In genomic region chr19:15373644-15374043, GRCh38 we compare ENCODE assay signal across 21 cellular contexts. TPM values are rescaled to one million over a fixed set of nuclear protein-coding genes. Genes with fewer than 3 reads are reported as not detected.
DNase-seq lines count a peak whose midpoint lies in the region; ATAC-seq, FAIRE-seq and TF ChIP-seq lines count a peak whose summit lies in the region.
"Had no signal": no experiment of that assay in that cellular context is flagged by ENCODE, and none has a peak within 500 bp of the region (broad histone marks: within the 10 kb centered on the region; RNA-seq: fewer than 3 reads in every experiment).

No MANE protein-coding gene starts in this region.

- CTCF ChIA-PET in K562 (lab: Yijun Ruan, JAX; ENCODE audit: low intra/inter-chr PET ratio): no interaction called here

- TF ChIP-seq POLR2A in K562 (conservative IDR thresholded peaks at IDR 0.05): no peak

- in situ Hi-C loops in K562 (cut with MboI): no loop called here

- no TSS peak for BruUV-seq in K562 (replicated peaks; lab: Mats Ljungman, UMichigan)

- no peak overlapping the region for H4K91ac ChIP-seq in neuronal stem cell (ENCODE audit: low read depth, low read length, poor library complexity)

- H3K9me3 ChIP-seq in K562 (replicated peaks; ENCODE audit: control insufficient read depth, insufficient read depth, low read depth, low read length): no peaks in the 10 kb centered on the region
- H3K9me3 ChIP-seq in neuronal stem cell (replicated peaks in 1 of 2; ENCODE audit: control insufficient read depth in 2 of 2, insufficient read depth in 1 of 2, low read depth in 1 of 2, low read length in 2 of 2): no peaks in the 10 kb centered on the region
- H3K9me3 ChIP-seq: BLaER1 had no signal

- no peak overlapping the region for H4K8ac ChIP-seq in neuronal stem cell (ENCODE audit: low read depth, low read length)

- DNase-seq in Right ventricle myocardium superior (peak; percentile 39), cardiac septum (ENCODE audit: low spot score) (no peak), K562 (ENCODE audit: extremely low read depth in 1 of 4, low spot score in 3 of 4) (peak in 1 of 4 experiments; percentile 23), neuronal stem cell (ENCODE audit: low spot score) (no peak), NCI-H510A (lab: John Stamatoyannopoulos, UW) (no peak)
- DNase-seq in stimulated activated naive B cell treated with anti-CD40 and anti-IgM and Interleukin-4, amounts not matched to agents 10 μg/mL and 1 μg/mL and 100 μg/mL, for 72 hours: no peak
- DNase-seq: CD8-positive, alpha-beta T cell; DMS79; NCI-H1417; NCI-H2029; NCI-H2171; NCI-H446 treated with DMSO at 0.1 percent for 48 hours; NCI-H748 treated with DMSO at 0.1 percent for 48 hours; OCI-M1 had no signal

- no peak overlapping the region for H2BK15ac ChIP-seq in neuronal stem cell (ENCODE audit: low read length)

- H3K4me1 ChIP-seq in K562 (replicated peaks in 1 of 2; ENCODE audit: control insufficient read depth in 2 of 2, insufficient read depth in 2 of 2, low read length in 2 of 2) (peaks cover 11 to 45% of the 10 kb centered on the region in 2 experiments), neuronal stem cell (ENCODE audit: control insufficient read depth in 2 of 2, insufficient read depth in 1 of 2, low read depth in 1 of 2, low read length in 2 of 2) (peaks cover 2 to 9% of the 10 kb centered on the region in 2 donors)

- no peak overlapping the region for H2BK12ac ChIP-seq in neuronal stem cell (ENCODE audit: low read length)

- no peaks in the 10 kb centered on the region for H3K9me3 Mint-ChIP-seq in stimulated activated naive B cell treated with anti-CD40 and anti-IgM and Interleukin-4, amounts not matched to agents 10 μg/mL and 1 μg/mL and 100 μg/mL, for 72 hours
- H3K9me3 Mint-ChIP-seq: CD8-positive, alpha-beta T cell had no signal

- H3K14ac ChIP-seq in neuronal stem cell (ENCODE audit: low read length): no peak overlapping the region

- 89% methylated on average over 12 of the region's 22 CpGs for WGBS in K562 (ENCODE audit: insufficient coverage, low coverage, missing lambda C conversion rate)
- WGBS in neuronal stem cell (ENCODE audit: extremely low coverage in 2 of 2, insufficient read length in 2 of 2, insufficient replicate concordance in 1 of 2), 2 donors: no CpG with 5 or more reads among the region's 22 CpGs

- intact Hi-C loops in Right ventricle myocardium superior (cut with DNase I): loop anchor here (10.0 kb wide), 1 partner anchor 119 kb away; no protein-coding TSS in a partner anchor
- intact Hi-C loops in cardiac septum (cut with DNase I): loop anchor here (5.0 kb wide), 1 partner anchor 184 kb away; no protein-coding TSS in a partner anchor
- intact Hi-C loops in K562 (cut with micrococcal nuclease): no loop called here

- H3K4me2 ChIP-seq in K562 (ENCODE audit: insufficient read depth, low read length) (no peak overlapping the region), neuronal stem cell (ENCODE audit: insufficient read depth, low read length, poor library complexity, severe bottlenecking) (no peak overlapping the region)
- H3K4me2 ChIP-seq: BLaER1 had no signal

- peaks cover 30% of the 10 kb centered on the region for H4K20me1 ChIP-seq in K562 (replicated peaks; ENCODE audit: control insufficient read depth, insufficient read depth, low read length)

- H3K4me1 Mint-ChIP-seq in stimulated activated naive B cell treated with anti-CD40 and anti-IgM and Interleukin-4, amounts not matched to agents 10 μg/mL and 1 μg/mL and 100 μg/mL, for 72 hours: peaks cover 25 to 36% of the 10 kb centered on the region in 2 donors

- H2AK5ac ChIP-seq in neuronal stem cell (ENCODE audit: low read depth, low read length): no peak overlapping the region

- POLR2A ChIA-PET in K562 (lab: Yijun Ruan, JAX): no interaction called here

- TF ChIP-seq CTCF in K562 (IDR thresholded peaks at IDR 0.05 in 2 of 3, conservative IDR thresholded peaks at IDR 0.05 in 1 of 3; ENCODE audit: insufficient read depth in 2 of 3, low read depth in 1 of 3, low read length in 3 of 3): no peak

- FAIRE-seq in K562 (lab: Jason Lieb, UNC): no peak
- FAIRE-seq: GM19239, H54, HTR-8/SVneo had no signal

- H2BK5ac ChIP-seq in neuronal stem cell (ENCODE audit: low read length): peak overlapping the region; percentile 39

- peaks cover 23% of the 10 kb centered on the region for H3K79me1 ChIP-seq in neuronal stem cell (ENCODE audit: low read depth, low read length)

- H3K36me3 ChIP-seq in K562 (ENCODE audit: control insufficient read depth, insufficient read depth, low read length) (peaks cover 76% of the 10 kb centered on the region; the same call in 2 of the 3 replicates), neuronal stem cell (replicated peaks in 1 of 2; ENCODE audit: control insufficient read depth in 2 of 2, insufficient read depth in 2 of 2, low read length in 2 of 2) (peaks cover 37 to 68% of the 10 kb centered on the region in 2 donors)

- H3K23ac ChIP-seq in neuronal stem cell (ENCODE audit: low read depth, low read length, poor library complexity): no peak overlapping the region

- H3K9ac ChIP-seq in K562 (ENCODE audit: insufficient read depth in 1 of 2, low read depth in 2 of 2, low read length in 2 of 2) (peak overlapping the region in 1 of 2 experiments; percentile 17; a peak in 1 of 4 replicates), neuronal stem cell (ENCODE audit: low read depth, low read length, poor library complexity) (peak overlapping the region; percentile 21)
- H3K9ac ChIP-seq: BLaER1 had no signal

- peaks cover 25 to 53% of the 10 kb centered on the region in 2 donors for H3K36me3 Mint-ChIP-seq in stimulated activated naive B cell treated with anti-CD40 and anti-IgM and Interleukin-4, amounts not matched to agents 10 μg/mL and 1 μg/mL and 100 μg/mL, for 72 hours

- no peak for TF ChIP-seq RAD21 in K562 (CRISPR knock-in tag; conservative IDR thresholded peaks at IDR 0.05 in 1 of 2, IDR thresholded peaks at IDR 0.05 in 1 of 2)

- no peak overlapping the region for H3K4ac ChIP-seq in neuronal stem cell (ENCODE audit: low read length)

- H3K27ac ChIP-seq in K562 (ENCODE audit: extremely low read depth, low read depth, low read length) (no peak overlapping the region), neuronal stem cell (replicated peaks; ENCODE audit: low read length) (no peak overlapping the region)
- H3K27ac ChIP-seq: BLaER1, HL-60 had no signal

- peaks cover 56% of the 10 kb centered on the region for H3K79me2 ChIP-seq in K562 (ENCODE audit: control insufficient read depth, insufficient read depth, low read length)

- H3K4me3 Mint-ChIP-seq in stimulated activated naive B cell treated with anti-CD40 and anti-IgM and Interleukin-4, amounts not matched to agents 10 μg/mL and 1 μg/mL and 100 μg/mL, for 72 hours: no peak overlapping the region
- H3K4me3 Mint-ChIP-seq: CD8-positive, alpha-beta T cell had no signal

- TF ChIP-seq EP300 in K562 (IDR thresholded peaks at IDR 0.05; ENCODE audit: low read length): no peak

- H3K18ac ChIP-seq in neuronal stem cell (ENCODE audit: low read length): no peak overlapping the region

- ATAC-seq in Right ventricle myocardium superior (ENCODE audit: poor library complexity) (no peak), K562 (no peak), HG03521 (IDR thresholded peaks at IDR 0.05; ENCODE audit: unreplicated experiment) (no peak), HG03280 (IDR thresholded peaks at IDR 0.05; ENCODE audit: unreplicated experiment) (no peak)
- ATAC-seq in stimulated activated naive B cell treated with anti-CD40 and anti-IgM and Interleukin-4, amounts not matched to agents 10 μg/mL and 1 μg/mL and 100 μg/mL, for 72 hours (replicated peaks): no peak
- ATAC-seq: CD8-positive, alpha-beta T cell had no signal

- H3K27ac Mint-ChIP-seq in stimulated activated naive B cell treated with anti-CD40 and anti-IgM and Interleukin-4, amounts not matched to agents 10 μg/mL and 1 μg/mL and 100 μg/mL, for 72 hours: peak overlapping the region; percentile 25
- H3K27ac Mint-ChIP-seq: CD8-positive, alpha-beta T cell had no signal

- H2BK120ac ChIP-seq in neuronal stem cell (ENCODE audit: low read depth, low read length): no peak overlapping the region

- H3K9me1 ChIP-seq in K562 (ENCODE audit: control insufficient read depth, insufficient read depth, low read length): peaks cover 3% of the 10 kb centered on the region

- no peaks in the 10 kb centered on the region for H3K27me3 Mint-ChIP-seq in stimulated activated naive B cell treated with anti-CD40 and anti-IgM and Interleukin-4, amounts not matched to agents 10 μg/mL and 1 μg/mL and 100 μg/mL, for 72 hours

- H3K27me3 ChIP-seq in K562 (ENCODE audit: control insufficient read depth in 2 of 2, insufficient read depth in 2 of 2, low read length in 2 of 2): no peaks in the 10 kb centered on the region; a peak in 1 of 5 replicates
- no peaks in the 10 kb centered on the region for H3K27me3 ChIP-seq in neuronal stem cell (ENCODE audit: control insufficient read depth in 3 of 3, insufficient read depth in 3 of 3, low read depth in 1 of 3, low read length in 3 of 3)
- H3K27me3 ChIP-seq: BLaER1 had no signal

- H2AFZ ChIP-seq in K562 (ENCODE audit: low read depth, low read length) (no peak overlapping the region), neuronal stem cell (ENCODE audit: low read length) (no peak overlapping the region)

- H3K4me3 ChIP-seq in K562 (no peak overlapping the region), neuronal stem cell (ENCODE audit: low read length in 2 of 2) (no peak overlapping the region)
- H3K4me3 ChIP-seq: BLaER1 had no signal

RNA-seq across cellular contexts. Expression of gene AKAP8, which starts 5.9 kb away (rescaled TPM):
- total RNA-seq in Right ventricle myocardium superior (20.6 TPM), cardiac septum (19.2 TPM), K562 (2014; rRNA removed) (33.5 and 34.2 TPM in 2 replicates), K562 (2014; rRNA removed; fragmentation: Illumina TruSeq; extraction: Trizol) (13.3 and 13.8 TPM in 2 replicates), K562 (2015; rRNA removed; fragmentation: Illumina TruSeq; extraction: Trizol) (20.2 and 22.6 TPM in 2 replicates), K562 (2021) (49.9 and 56.5 TPM in 2 replicates)
- total RNA-seq in K562 (2011; cell fraction: chromatin; rRNA removed; ENCODE audit: low replicate concordance): 47.6 and 50.3 TPM in 2 replicates
- 26.3 and 27.0 TPM in 2 replicates for total RNA-seq in K562 (2011; cell fraction: nucleolus; rRNA removed)
- total RNA-seq in K562 (2011; cell fraction: nucleoplasm; rRNA removed): 22.2 and 28.7 TPM in 2 replicates
- polyA plus RNA-seq in K562 (2011; rRNA removed) (15.0 and 18.4 TPM in 2 replicates), K562 (2014; fragmentation: Illumina TruSeq; extraction: Trizol) (14.6 and 17.0 TPM in 2 replicates), K562 (2014; fragmentation: Nextera tagmentation; extraction: Ambion mirVana) (1 to 10 TPM; 3.4 to 4.4 TPM), K562 (2014; rRNA removed) (25.5 and 27.4 TPM in 2 replicates)
- 13.4 and 17.8 TPM in 2 replicates for polyA plus RNA-seq in K562 (2011; cell fraction: cytosol; rRNA removed)
- 42.2 and 65.9 TPM in 2 replicates for polyA plus RNA-seq in K562 (2011; cell fraction: nucleus; rRNA removed)
- 17.0 and 17.1 TPM in 2 replicates for polyA plus RNA-seq in K562 (2012)
- polyA minus RNA-seq in K562 (2011; rRNA and poly(A)+ RNA removed): 9.5 and 10.9 TPM in 2 replicates
- 15.0 and 18.3 TPM in 2 replicates for polyA minus RNA-seq in K562 (2011; cell fraction: cytosol; rRNA and poly(A)+ RNA removed)
- 9.3 and 10.6 TPM in 2 replicates for polyA minus RNA-seq in K562 (2011; cell fraction: nucleus; rRNA and poly(A)+ RNA removed)
- polyA plus RNA-seq in neuronal stem cell (2013, experiment 1 of 2): 15.0 TPM
- 15.2 TPM for polyA plus RNA-seq in neuronal stem cell (2013, experiment 2 of 2)

RNA-seq across cellular contexts. Expression of gene BRD4, which starts 41.3 kb away (rescaled TPM):
- total RNA-seq in Right ventricle myocardium superior: 55.1 TPM
- 72.3 TPM for total RNA-seq in cardiac septum
- total RNA-seq in K562 (2011; cell fraction: chromatin; rRNA removed; ENCODE audit: low replicate concordance): 157 and 305 TPM in 2 replicates
- total RNA-seq in K562 (2011; cell fraction: nucleolus; rRNA removed): 129 and 134 TPM in 2 replicates
- 133 and 164 TPM in 2 replicates for total RNA-seq in K562 (2011; cell fraction: nucleoplasm; rRNA removed)
- total RNA-seq in K562 (2014; rRNA removed): 15.6 and 24.0 TPM in 2 replicates
- total RNA-seq in K562 (2014; rRNA removed; fragmentation: Illumina TruSeq; extraction: Trizol): 11.3 and 13.0 TPM in 2 replicates
- 16.1 and 18.2 TPM in 2 replicates for total RNA-seq in K562 (2015; rRNA removed; fragmentation: Illumina TruSeq; extraction: Trizol)
- 93.7 and 105 TPM in 2 replicates for total RNA-seq in K562 (2021)
- polyA plus RNA-seq in K562 (2011; rRNA removed): 8.9 and 11.0 TPM in 2 replicates
- 5.8 and 8.4 TPM in 2 replicates for polyA plus RNA-seq in K562 (2011; cell fraction: cytosol; rRNA removed)
- polyA plus RNA-seq in K562 (2011; cell fraction: nucleus; rRNA removed): 36.9 and 48.9 TPM in 2 replicates
- 61.3 and 74.1 TPM in 2 replicates for polyA plus RNA-seq in K562 (2012)
- polyA plus RNA-seq in K562 (2014; fragmentation: Illumina TruSeq; extraction: Trizol): 35.3 and 43.4 TPM in 2 replicates
- 1 to 10 TPM; 1.8 to 5.4 TPM for polyA plus RNA-seq in K562 (2014; fragmentation: Nextera tagmentation; extraction: Ambion mirVana)
- 23.3 and 24.3 TPM in 2 replicates for polyA plus RNA-seq in K562 (2014; rRNA removed)
- polyA minus RNA-seq in K562 (2011; rRNA and poly(A)+ RNA removed): 14.6 and 17.9 TPM in 2 replicates
- 36.5 and 50.1 TPM in 2 replicates for polyA minus RNA-seq in K562 (2011; cell fraction: cytosol; rRNA and poly(A)+ RNA removed)
- 35.0 and 50.0 TPM in 2 replicates for polyA minus RNA-seq in K562 (2011; cell fraction: nucleus; rRNA and poly(A)+ RNA removed)
- polyA plus RNA-seq in neuronal stem cell (2013, experiment 1 of 2): 82.1 TPM
- polyA plus RNA-seq in neuronal stem cell (2013, experiment 2 of 2): 88.1 TPM

RNA-seq across cellular contexts. Expression of gene AKAP8L, which starts 45.1 kb away (rescaled TPM):
- total RNA-seq in Right ventricle myocardium superior (74.5 TPM), cardiac septum (63.1 TPM), K562 (2014; rRNA removed) (108 and 121 TPM in 2 replicates), K562 (2014; rRNA removed; fragmentation: Illumina TruSeq; extraction: Trizol) (61.1 and 65.5 TPM in 2 replicates), K562 (2015; rRNA removed; fragmentation: Illumina TruSeq; extraction: Trizol) (66.6 and 70.7 TPM in 2 replicates), K562 (2021) (107 and 116 TPM in 2 replicates)
- 365 and 641 TPM in 2 replicates for total RNA-seq in K562 (2011; cell fraction: chromatin; rRNA removed; ENCODE audit: low replicate concordance)
- 279 and 316 TPM in 2 replicates for total RNA-seq in K562 (2011; cell fraction: nucleolus; rRNA removed)
- total RNA-seq in K562 (2011; cell fraction: nucleoplasm; rRNA removed): 296 and 300 TPM in 2 replicates
- polyA plus RNA-seq in K562 (2011; rRNA removed) (56.8 and 95.7 TPM in 2 replicates), K562 (2014; fragmentation: Illumina TruSeq; extraction: Trizol) (75.8 and 84.0 TPM in 2 replicates), K562 (2014; fragmentation: Nextera tagmentation; extraction: Ambion mirVana) (1 to 10 TPM; 2.4 to 7.0 TPM), K562 (2014; rRNA removed) (92.5 and 111 TPM in 2 replicates)
- 40.7 and 50.0 TPM in 2 replicates for polyA plus RNA-seq in K562 (2011; cell fraction: cytosol; rRNA removed)
- polyA plus RNA-seq in K562 (2011; cell fraction: nucleus; rRNA removed): 617 and 798 TPM in 2 replicates
- polyA plus RNA-seq in K562 (2012): 66.2 and 79.9 TPM in 2 replicates
- 60.0 and 69.5 TPM in 2 replicates for polyA minus RNA-seq in K562 (2011; rRNA and poly(A)+ RNA removed)
- 41.5 and 61.7 TPM in 2 replicates for polyA minus RNA-seq in K562 (2011; cell fraction: cytosol; rRNA and poly(A)+ RNA removed)
- polyA minus RNA-seq in K562 (2011; cell fraction: nucleus; rRNA and poly(A)+ RNA removed): 85.4 and 122 TPM in 2 replicates
- polyA plus RNA-seq in neuronal stem cell (2013, experiment 1 of 2): 180 TPM
- 175 TPM for polyA plus RNA-seq in neuronal stem cell (2013, experiment 2 of 2)
